ENCODE assay signal across 1 cellular context in genomic region chr2:137964066-137964858, GRCh38.
TF ChIP-seq lines count a peak whose summit lies in the region.

Gene HNMT, plus strand, starts transcription at chr2:137964473. Its CDS starts 19 bp downstream, at chr2:137964492.

TF ChIP-seq in HepG2, 621 proteins besides CTCF, POLR2A, EP300 and RAD21 (continued from another document):
- TF ChIP-seq ZBTB40 (IDR thresholded peaks at IDR 0.05), result no peak
- TF ChIP-seq ZBTB40 (CRISPR knock-in tag; IDR thresholded peaks at IDR 0.05), result peak; percentile 65; the same call in 1 of the 2 replicates
- TF ChIP-seq TRIM24 (CRISPR knock-in tag; IDR thresholded peaks at IDR 0.05), result peak; percentile 59; the same call in 1 of the 2 replicates
- peak; percentile 77 for TF ChIP-seq ZNF431 (CRISPR knock-in tag; IDR thresholded peaks at IDR 0.05; ENCODE audit: borderline replicate concordance, low read depth)
- TF ChIP-seq HINFP (CRISPR knock-in tag; IDR thresholded peaks at IDR 0.05; ENCODE audit: low read depth), result peak; percentile 60; the same call in 1 of the 2 replicates
- TF ChIP-seq E2F1 (CRISPR knock-in tag; IDR thresholded peaks at IDR 0.05), result no peak; the same call in 1 of the 2 replicates
- peak; percentile 83; the same call in 1 of the 2 replicates for TF ChIP-seq CSRNP1 (CRISPR knock-in tag; IDR thresholded peaks at IDR 0.05)
- TF ChIP-seq ZNF546 (CRISPR knock-in tag; conservative IDR thresholded peaks at IDR 0.05), result no peak
- peak; percentile 96 for TF ChIP-seq SALL1 (CRISPR knock-in tag; IDR thresholded peaks at IDR 0.05)
- TF ChIP-seq AFF4 (CRISPR knock-in tag; IDR thresholded peaks at IDR 0.05), result peak; percentile 100
- TF ChIP-seq NRL (CRISPR knock-in tag; IDR thresholded peaks at IDR 0.05; ENCODE audit: borderline replicate concordance), result no peak
- TF ChIP-seq ZNF468 (CRISPR knock-in tag; IDR thresholded peaks at IDR 0.05), result 0 out of 2 replicates have a peak, but pooled peaks have one; percentile 65
- no peak for TF ChIP-seq PHF20 (CRISPR knock-in tag; IDR thresholded peaks at IDR 0.05)
- TF ChIP-seq ETS1 (CRISPR knock-in tag; IDR thresholded peaks at IDR 0.05), result peak; percentile 91; the same call in 1 of the 2 replicates
- peak; percentile 58; the same call in 1 of the 2 replicates for TF ChIP-seq ZBTB7B (CRISPR knock-in tag; IDR thresholded peaks at IDR 0.05)
